ENCODE assay signal across 21 cellular contexts in genomic region chr1:26327956-26328362, GRCh38. TPM values are rescaled to one million over a fixed set of nuclear protein-coding genes. Genes with fewer than 3 reads are reported as not detected.
A peak's percentile ranks its signal among the peaks of the same experiment; 100 is the strongest.
DNase-seq lines count a peak whose midpoint lies in the region; ATAC-seq, FAIRE-seq and TF ChIP-seq lines count a peak whose summit lies in the region.
"Had no signal": no experiment of that assay in that cellular context is flagged by ENCODE, and none has a peak within 500 bp of the region (broad histone marks: within the 10 kb centered on the region; RNA-seq: fewer than 3 reads in every experiment).

No MANE protein-coding gene starts in this region.

- no peaks in the 10 kb centered on the region for H3K79me2 ChIP-seq in DND-41 (ENCODE audit: insufficient read depth, low read length)

- DNase-seq in DND-41 (peak; percentile 83), NCI-H1694 (lab: John Stamatoyannopoulos, UW) (peak; percentile 57), OCI-M1 (lab: John Stamatoyannopoulos, UW) (peak; percentile 23), kidney (peak; percentile 57), HEK293T (ENCODE audit: extremely low spot score) (no peak), Kasumi-1 (lab: John Stamatoyannopoulos, UW) (no peak)
- no peak for DNase-seq in activated CD4-positive, alpha-beta T cell treated with anti-CD3 and anti-CD28 coated beads for 1 hour
- DNase-seq: activated CD8-positive, alpha-beta memory T cell treated with anti-CD3 and anti-CD28 coated beads, Interleukin-2, amount 10 ng/mL, durations not matched to agents 7 days and 5 days; activated naive CD4-positive, alpha-beta T cell treated with Interleukin-2 at 50 U/mL for 16 hours; effector CD8-positive, alpha-beta T cell; MM.1S; stimulated activated CD4-positive, alpha-beta T cell treated with anti-CD3 and anti-CD28 coated beads, Interleukin-2, amount 100 ng/mL, for 24 hours; SW 1271; tibial artery had no signal

- intact Hi-C loops in kidney (cut with DNase I) = no loop called here

- POLR2A ChIA-PET in HEK293T (lab: Yijun Ruan, JAX) = interaction anchor here (1.0 kb wide), 1 partner anchor 20 kb away, joined by 4 read pairs; no protein-coding TSS in a partner anchor

- H3K36me3 ChIP-seq in DND-41 (ENCODE audit: insufficient read depth, low read length) (no peaks in the 10 kb centered on the region), kidney (ENCODE audit: control insufficient read depth in 1 of 2, insufficient read depth in 2 of 2, low read length in 2 of 2) (no peaks in the 10 kb centered on the region)
- H3K36me3 ChIP-seq: tibial artery had no signal

- no peaks in the 10 kb centered on the region for H3K9me3 ChIP-seq in DND-41 (ENCODE audit: insufficient read depth, low read length, severe bottlenecking)
- no peaks in the 10 kb centered on the region for H3K9me3 ChIP-seq in kidney (ENCODE audit: control insufficient read depth in 1 of 2, low read length in 2 of 2)
- H3K9me3 ChIP-seq: tibial artery had no signal

- TF ChIP-seq CTCF in DND-41 (IDR thresholded peaks at IDR 0.05; ENCODE audit: borderline replicate concordance, extremely low read depth, low read length, poor library complexity, severe bottlenecking) (peak; percentile 79), kidney (IDR thresholded peaks at IDR 0.05; ENCODE audit: borderline replicate concordance, extremely low read depth, insufficient read depth) (no peak)

- H3K4me1 ChIP-seq in DND-41 (ENCODE audit: insufficient read depth, low read length) = peaks cover 25% of the 10 kb centered on the region
- H3K4me1 ChIP-seq in kidney (ENCODE audit: control insufficient read depth in 1 of 2, insufficient read depth in 1 of 2, low read depth in 1 of 2, low read length in 2 of 2) = no peaks in the 10 kb centered on the region
- H3K4me1 ChIP-seq: tibial artery had no signal

- ATAC-seq in DND-41 (ENCODE audit: insufficient read depth, low read depth) (peak; percentile 97), GM21576 (IDR thresholded peaks at IDR 0.05; ENCODE audit: unreplicated experiment) (no peak)
- ATAC-seq: activated CD8-positive, alpha-beta memory T cell treated with anti-CD3 and anti-CD28 coated beads, Interleukin-2, amount 10 ng/mL, durations not matched to agents 7 days and 5 days; natural killer cell treated with Interleukin-12 subunit alpha and Interleukin-12 subunit beta and Interleukin-15 and Interleukin-18, amount 100 ng/mL, for 72 hours had no signal

- H3K4me2 ChIP-seq in DND-41 (ENCODE audit: insufficient read depth, low read length) = peak overlapping the region; percentile 51

- H4K20me1 ChIP-seq in DND-41 (ENCODE audit: insufficient read depth, low read length) = no peaks in the 10 kb centered on the region

- H3K4me3 ChIP-seq in DND-41 (ENCODE audit: low read depth in 1 of 2, low read length in 2 of 2) (no peak overlapping the region), kidney (ENCODE audit: low read length in 2 of 2) (no peak overlapping the region)
- H3K4me3 ChIP-seq: tibial artery had no signal

- H3K9ac ChIP-seq in DND-41 (ENCODE audit: low read depth, low read length) (peak overlapping the region; percentile 40), kidney (ENCODE audit: low read length in 2 of 2) (no peak overlapping the region)

- no peak for FAIRE-seq in kidney (lab: Jason Lieb, UNC)
- FAIRE-seq: HTR-8/SVneo had no signal

- H2AFZ ChIP-seq in DND-41 (ENCODE audit: low read depth, low read length) = peak overlapping the region; percentile 84

- CTCF ChIA-PET in HEK293T (lab: Yijun Ruan, JAX) = interaction anchor here (0.7 to 1.9 kb wide), 3 partner anchors 11 to 88 kb away, joined by 3 to 5 read pairs (median 4); no protein-coding TSS in a partner anchor

- peaks cover 3% of the 10 kb centered on the region for H3K27me3 ChIP-seq in DND-41 (ENCODE audit: insufficient read depth, low read length, poor library complexity)

- H3K27ac ChIP-seq in DND-41 (ENCODE audit: low read length) = peak overlapping the region; percentile 80
- no peak overlapping the region for H3K27ac ChIP-seq in kidney (ENCODE audit: low read depth in 2 of 2, low read length in 2 of 2)
- H3K27ac ChIP-seq: tibial artery, VCaP had no signal

TF ChIP-seq in HEK293T, 16 proteins besides CTCF, POLR2A, EP300 and RAD21:
- no peak for TF ChIP-seq TARDBP (IDR thresholded peaks at IDR 0.05)
- TF ChIP-seq BHLHE40 (IDR thresholded peaks at IDR 0.05; ENCODE audit: borderline replicate concordance) = no peak
- TF ChIP-seq L3MBTL2 (conservative IDR thresholded peaks at IDR 0.05) = no peak
- TF ChIP-seq CTBP1 (IDR thresholded peaks at IDR 0.05; ENCODE audit: borderline replicate concordance) = no peak
- TF ChIP-seq ZNF384 (IDR thresholded peaks at IDR 0.05) = no peak
- no peak for TF ChIP-seq FOXA1 (IDR thresholded peaks at IDR 0.05)
- TF ChIP-seq NFRKB (IDR thresholded peaks at IDR 0.05) = no peak
- TF ChIP-seq LEF1 (IDR thresholded peaks at IDR 0.05; ENCODE audit: borderline replicate concordance) = no peak
- no peak for TF ChIP-seq FOXM1 (IDR thresholded peaks at IDR 0.05; ENCODE audit: borderline replicate concordance)
- no peak for TF ChIP-seq PKNOX1 (IDR thresholded peaks at IDR 0.05)
- no peak for TF ChIP-seq ELF4 (IDR thresholded peaks at IDR 0.05)
- TF ChIP-seq HDGF (IDR thresholded peaks at IDR 0.05; ENCODE audit: borderline replicate concordance) = no peak
- no peak for TF ChIP-seq ARNT (IDR thresholded peaks at IDR 0.05)
- TF ChIP-seq FOXK2 (IDR thresholded peaks at IDR 0.05) = no peak
- no peak for TF ChIP-seq SUZ12 (IDR thresholded peaks at IDR 0.05)
- TF ChIP-seq SP1 (IDR thresholded peaks at IDR 0.05) = no peak

RNA-seq across cellular contexts. Expression of gene CD52, which starts 10.2 kb away (rescaled TPM):
- 30.8 TPM for total RNA-seq in kidney
- 13.2 TPM for polyA plus RNA-seq in kidney (ENCODE audit: insufficient read depth, low read depth, low replicate concordance)
- total RNA-seq: renal cortical epithelial cell had no signal
- polyA plus RNA-seq: BJ had no signal

RNA-seq across cellular contexts. Expression of gene UBXN11, which starts 21.5 kb away (rescaled TPM):
- 55.0 TPM for total RNA-seq in kidney
- 30.2 TPM for polyA plus RNA-seq in kidney (ENCODE audit: insufficient read depth, low read depth, low replicate concordance)

RNA-seq across cellular contexts. Expression of gene CRYBG2, which starts 26.0 kb away (rescaled TPM):
- total RNA-seq in kidney = 2.2 TPM
- not detected for polyA plus RNA-seq in kidney (ENCODE audit: insufficient read depth, low read depth, low replicate concordance)

RNA-seq across cellular contexts. Expression of gene ZNF683, which starts 44.6 kb away (rescaled TPM):
- 0.25 TPM for total RNA-seq in kidney
- polyA plus RNA-seq in kidney (ENCODE audit: insufficient read depth, low read depth, low replicate concordance) = not detected
- total RNA-seq: lower leg skin; natural killer cell treated with Interleukin-12 subunit alpha and Interleukin-12 subunit beta and Interleukin-15 and Interleukin-18, amount 100 ng/mL, for 72 hours; renal cortical epithelial cell had no signal
- polyA plus RNA-seq: BJ had no signal

RNA-seq across cellular contexts. Expression of gene SH3BGRL3, which starts 48.1 kb away (rescaled TPM):
- total RNA-seq in kidney = 140 TPM
- 180 TPM for polyA plus RNA-seq in kidney (ENCODE audit: insufficient read depth, low read depth, low replicate concordance)

Comparison
In these comparisons a context has a peak if more than half of its experiments do, and no peak if none do; other contexts are left out.
1. DNase-seq: peak in DND-41 (single experiment), NCI-H1694 (single experiment), OCI-M1 (single experiment) and kidney (single experiment); none in activated CD4-positive, alpha-beta T cell treated with anti-CD3 and anti-CD28 coated beads for 1 hour (single experiment), HEK293T (single experiment) and Kasumi-1 (0 of 2).